8 cellular contexts compared by ENCODE assay signal in the genomic region with DNA sequence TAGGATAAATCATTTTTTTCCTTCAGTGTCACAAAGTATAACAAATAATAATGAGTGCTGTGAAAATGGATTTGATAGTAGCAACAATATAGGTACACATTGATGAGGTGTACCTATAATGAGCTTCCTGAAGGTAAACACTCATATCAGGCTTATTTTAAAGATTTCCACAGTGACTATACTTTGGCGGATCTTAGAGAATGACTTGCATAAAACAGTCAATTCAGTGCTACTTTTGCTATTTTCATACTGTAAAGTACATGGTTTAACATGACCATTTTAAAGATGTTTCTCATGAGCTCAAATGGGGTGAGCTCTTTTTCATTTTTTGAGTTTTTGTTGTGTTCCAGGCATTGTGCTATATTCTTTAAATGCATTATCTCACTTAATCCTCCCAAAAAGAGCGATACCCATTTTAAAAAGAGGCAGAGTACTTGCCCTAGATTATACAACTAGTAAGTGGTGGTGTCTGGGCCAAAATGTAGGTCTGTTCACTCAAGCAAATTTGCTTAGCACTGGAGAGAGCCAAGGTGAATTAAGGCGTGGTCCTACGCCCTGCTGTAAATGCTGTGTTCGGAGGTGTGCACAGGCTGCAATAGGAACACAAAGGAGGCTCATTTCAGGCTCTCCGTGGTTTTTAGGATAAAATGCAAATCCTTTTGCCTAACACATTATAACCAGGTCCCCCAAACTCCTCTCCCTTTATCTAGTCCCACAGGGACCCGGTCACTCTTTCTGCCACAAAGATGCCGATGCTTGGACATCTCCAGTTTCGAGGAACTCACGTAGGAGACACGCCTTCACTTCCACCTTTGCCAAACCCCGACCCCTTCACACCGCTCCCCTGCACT. TPM values are rescaled to one million over a fixed set of nuclear protein-coding genes. Genes with fewer than 3 reads are reported as not detected.
DNase-seq lines count a peak whose midpoint lies in the region; ATAC-seq and TF ChIP-seq lines count a peak whose summit lies in the region.

No MANE protein-coding gene starts in this region.

- peaks cover 20% of the 10 kb centered on the region for H3K4me1 ChIP-seq in CD8-positive, alpha-beta T cell (ENCODE audit: insufficient read depth, low read length)
- H3K4me1 ChIP-seq in HUES48 (ENCODE audit: control insufficient read depth, insufficient read depth, low read length), result 0 out of 2 replicates have a peak, but pooled peaks cover 5% of the 10 kb centered on the region

- TF ChIP-seq CTCF in CD8-positive, alpha-beta T cell (IDR thresholded peaks at IDR 0.05), result no peak
- no peak for TF ChIP-seq CTCF in dorsolateral prefrontal cortex (IDR thresholded peaks at IDR 0.05 in 54 of 56, conservative IDR thresholded peaks at IDR 0.05 in 2 of 56; ENCODE audit: low read depth in 1 of 56, partially characterized antibody in 56 of 56)
- no peak for TF ChIP-seq CTCF in nephron progenitor cell (IDR thresholded peaks at IDR 0.05)

- intact Hi-C loops in CD8-positive, alpha-beta T cell (cut with DNase I, micrococcal nuclease), result loop anchor here (1.0 to 10.0 kb wide), 12 partner anchors 11 to 1477 kb away; a partner anchor contains a TSS
- intact Hi-C loops in dorsolateral prefrontal cortex (cut with DNase I), result loop anchor here in 1 of 2 donors (10.0 kb wide), 1 partner anchor 305 kb away; no protein-coding TSS in a partner anchor

- H3K9ac ChIP-seq in HUES48 (ENCODE audit: low read depth, low read length), result no peak overlapping the region

- CTCF ChIA-PET in CD8-positive, alpha-beta T cell (lab: Charles Lee), result no interaction called here
- CTCF ChIA-PET in HEK293T (lab: Yijun Ruan, JAX), result interaction anchor here (1.4 kb wide), 1 partner anchor 10 kb away, joined by 5 read pairs; no protein-coding TSS in a partner anchor

- ATAC-seq in CD8-positive, alpha-beta T cell, result peak; percentile 6
- ATAC-seq in HG03135 (IDR thresholded peaks at IDR 0.05; ENCODE audit: unreplicated experiment), result no peak
- no peak for ATAC-seq in GM18861 (IDR thresholded peaks at IDR 0.05; ENCODE audit: unreplicated experiment)

- peak overlapping the region; percentile 17 for H3K27ac ChIP-seq in CD8-positive, alpha-beta T cell (ENCODE audit: low read depth, low read length)
- no peak overlapping the region for H3K27ac ChIP-seq in HUES48 (ENCODE audit: low read depth, low read length)
- H3K27ac ChIP-seq in dorsolateral prefrontal cortex, result peak overlapping the region in 28 of 59 donors; percentile 4 to 90 (median 50)

- peaks cover 38% of the 10 kb centered on the region for H3K4me1 Mint-ChIP-seq in CD8-positive, alpha-beta T cell (ENCODE audit: low read depth)
- peaks cover 17% of the 10 kb centered on the region for H3K4me1 Mint-ChIP-seq in nephron progenitor cell

- no peak for DNase-seq in CD8-positive, alpha-beta T cell
- no peak for DNase-seq in dorsolateral prefrontal cortex
- DNase-seq in nephron progenitor cell, result no peak
- no peak for DNase-seq in HEK293T (ENCODE audit: extremely low spot score)
- DNase-seq in HCEC 1CT, result no peak

- peaks cover 35% of the 10 kb centered on the region for H3K36me3 Mint-ChIP-seq in CD8-positive, alpha-beta T cell
- peaks cover 21% of the 10 kb centered on the region for H3K36me3 Mint-ChIP-seq in nephron progenitor cell (ENCODE audit: low read depth)

- peak overlapping the region; percentile 97 for H3K27ac Mint-ChIP-seq in CD8-positive, alpha-beta T cell
- H3K27ac Mint-ChIP-seq in nephron progenitor cell, result no peak overlapping the region

- H3K27me3 ChIP-seq in CD8-positive, alpha-beta T cell (ENCODE audit: insufficient read depth, low read length), result no peaks in the 10 kb centered on the region
- H3K27me3 ChIP-seq in HUES48 (ENCODE audit: control insufficient read depth, insufficient read depth, low read length), result peaks cover 31% of the 10 kb centered on the region
- H3K27me3 ChIP-seq in dorsolateral prefrontal cortex, result peaks cover 0 to 41% (median 9%) of the 10 kb centered on the region in 45 donors

- peaks cover 3% of the 10 kb centered on the region for H3K9me3 Mint-ChIP-seq in CD8-positive, alpha-beta T cell
- H3K9me3 Mint-ChIP-seq in nephron progenitor cell, result peaks cover 17% of the 10 kb centered on the region

- H3K27me3 Mint-ChIP-seq in CD8-positive, alpha-beta T cell (ENCODE audit: low read depth), result peaks cover 27% of the 10 kb centered on the region
- peaks cover 51% of the 10 kb centered on the region for H3K27me3 Mint-ChIP-seq in nephron progenitor cell (ENCODE audit: low read depth, poor library complexity)

- peak overlapping the region; percentile 75 for H3K4me3 ChIP-seq in CD8-positive, alpha-beta T cell (ENCODE audit: low read depth, low read length)
- peak overlapping the region; percentile 80 for H3K4me3 ChIP-seq in HUES48 (ENCODE audit: low read depth, low read length)
- H3K4me3 ChIP-seq in dorsolateral prefrontal cortex, result peak overlapping the region; percentile 62 to 100 (median 90)

- H3K36me3 ChIP-seq in CD8-positive, alpha-beta T cell (ENCODE audit: insufficient read depth, low read length), result peaks cover 9% of the 10 kb centered on the region
- H3K36me3 ChIP-seq in HUES48 (ENCODE audit: control insufficient read depth, insufficient read depth, low read length), result peaks cover 23% of the 10 kb centered on the region

- POLR2A ChIA-PET in CD8-positive, alpha-beta T cell (lab: Charles Lee), result interaction anchor here (0.7 to 1.9 kb wide), 2 partner anchors 10 to 17 kb away, joined by 3 to 4 read pairs; no protein-coding TSS in a partner anchor
- POLR2A ChIA-PET in HEK293T (lab: Yijun Ruan, JAX), result interaction anchor here (1.4 kb wide), 1 partner anchor 62 kb away, joined by 5 read pairs; a partner anchor contains a TSS

- H3K4me3 Mint-ChIP-seq in CD8-positive, alpha-beta T cell, result peak overlapping the region; percentile 97
- H3K4me3 Mint-ChIP-seq in nephron progenitor cell, result peak overlapping the region; percentile 92

- no peaks in the 10 kb centered on the region for H3K9me3 ChIP-seq in CD8-positive, alpha-beta T cell (ENCODE audit: low read length)
- H3K9me3 ChIP-seq in HUES48 (ENCODE audit: control insufficient read depth, insufficient read depth, low read length), result no peaks in the 10 kb centered on the region

TF ChIP-seq in HEK293T, 16 proteins besides CTCF, POLR2A, EP300 and RAD21:
- TF ChIP-seq BHLHE40 (IDR thresholded peaks at IDR 0.05; ENCODE audit: borderline replicate concordance), result no peak
- TF ChIP-seq FOXA1 (IDR thresholded peaks at IDR 0.05), result no peak
- TF ChIP-seq HDGF (IDR thresholded peaks at IDR 0.05; ENCODE audit: borderline replicate concordance), result no peak
- no peak for TF ChIP-seq FOXK2 (IDR thresholded peaks at IDR 0.05)
- no peak for TF ChIP-seq ELF4 (IDR thresholded peaks at IDR 0.05)
- TF ChIP-seq LEF1 (IDR thresholded peaks at IDR 0.05; ENCODE audit: borderline replicate concordance), result no peak
- TF ChIP-seq SUZ12 (IDR thresholded peaks at IDR 0.05), result no peak
- TF ChIP-seq L3MBTL2 (conservative IDR thresholded peaks at IDR 0.05), result no peak
- TF ChIP-seq, protein P1, sequence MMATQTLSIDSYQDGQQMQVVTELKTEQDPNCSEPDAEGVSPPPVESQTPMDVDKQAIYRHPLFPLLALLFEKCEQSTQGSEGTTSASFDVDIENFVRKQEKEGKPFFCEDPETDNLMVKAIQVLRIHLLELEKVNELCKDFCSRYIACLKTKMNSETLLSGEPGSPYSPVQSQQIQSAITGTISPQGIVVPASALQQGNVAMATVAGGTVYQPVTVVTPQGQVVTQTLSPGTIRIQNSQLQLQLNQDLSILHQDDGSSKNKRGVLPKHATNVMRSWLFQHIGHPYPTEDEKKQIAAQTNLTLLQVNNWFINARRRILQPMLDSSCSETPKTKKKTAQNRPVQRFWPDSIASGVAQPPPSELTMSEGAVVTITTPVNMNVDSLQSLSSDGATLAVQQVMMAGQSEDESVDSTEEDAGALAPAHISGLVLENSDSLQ (IDR thresholded peaks at IDR 0.05), result no peak
- no peak for TF ChIP-seq CTBP1 (IDR thresholded peaks at IDR 0.05; ENCODE audit: borderline replicate concordance)
- no peak for TF ChIP-seq FOXM1 (IDR thresholded peaks at IDR 0.05; ENCODE audit: borderline replicate concordance)
- no peak for TF ChIP-seq SP1 (IDR thresholded peaks at IDR 0.05)
- TF ChIP-seq ZNF384 (IDR thresholded peaks at IDR 0.05), result no peak
- TF ChIP-seq NFRKB (IDR thresholded peaks at IDR 0.05), result no peak
TF ChIP-seq in HEK293T: peak in this region for 0.

RNA-seq across cellular contexts. Expression of a gene that starts 0.6 kb away (rescaled TPM):
- 10 to 100 TPM; 14.5 to 19.4 TPM for total RNA-seq in CD8-positive, alpha-beta T cell
- 10 to 100 TPM; 16.3 to 51.9 (median 31.0) TPM for total RNA-seq in dorsolateral prefrontal cortex
